ENCODE assay signal across 14 cellular contexts in the genomic region with DNA sequence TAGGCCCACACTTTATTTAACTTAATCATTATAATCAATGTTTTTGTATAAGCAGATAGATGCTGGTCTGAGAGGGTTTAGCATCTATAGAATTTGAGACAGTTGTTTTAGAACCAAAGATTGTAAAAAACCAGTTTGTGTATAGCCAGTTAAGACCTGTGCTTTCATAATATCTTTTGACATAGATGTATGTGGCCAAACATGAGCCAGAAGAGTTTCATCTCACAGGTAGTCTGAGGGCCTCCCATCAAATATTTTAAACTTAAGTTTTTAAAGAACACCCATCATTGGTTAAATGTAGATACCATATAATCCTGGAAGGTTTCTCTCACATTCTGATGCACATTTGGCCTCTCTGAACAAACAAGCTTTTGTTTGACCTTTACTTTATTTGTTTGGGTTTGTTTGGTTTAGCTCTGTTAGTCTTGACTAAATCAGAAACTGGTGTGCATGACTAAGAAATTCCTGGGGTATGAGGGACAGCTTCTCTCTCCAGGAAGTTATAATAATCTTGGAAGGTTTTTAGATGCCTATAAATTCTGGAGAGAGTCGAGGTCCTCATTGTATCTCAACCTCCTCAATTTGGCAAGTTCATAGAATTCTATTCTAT. TPM values are rescaled to one million over a fixed set of nuclear protein-coding genes. Genes with fewer than 3 reads are reported as not detected.
DNase-seq lines count a peak whose midpoint lies in the region; ATAC-seq and TF ChIP-seq lines count a peak whose summit lies in the region.
"Had no signal": no experiment of that assay in that cellular context is flagged by ENCODE, and none has a peak within 500 bp of the region (broad histone marks: within the 10 kb centered on the region; RNA-seq: fewer than 3 reads in every experiment).

No MANE protein-coding gene starts in this region.

- H3K4me2 ChIP-seq in HCT116 (ENCODE audit: low read length), result peak overlapping the region; percentile 31; the same call in 1 of the 2 replicates

- H3K36me3 Mint-ChIP-seq in mesothelial cell of epicardium, result no peaks in the 10 kb centered on the region
- no peaks in the 10 kb centered on the region for H3K36me3 Mint-ChIP-seq in CD14-positive monocyte
- H3K36me3 Mint-ChIP-seq: activated naive CD4-positive, alpha-beta T cell treated with anti-CD3 and anti-CD28 coated beads, Interleukin-2, amount 10 ng/mL, durations not matched to agents 7 days and 5 days had no signal

- no peaks in the 10 kb centered on the region for H3K9me3 ChIP-seq in AG04450 (ENCODE audit: control insufficient read depth, insufficient read depth, low read length)
- no peaks in the 10 kb centered on the region for H3K9me3 ChIP-seq in HCT116 (ENCODE audit: control insufficient read depth in 1 of 2, insufficient read depth in 1 of 2, low read depth in 1 of 2, low read length in 2 of 2)
- H3K9me3 ChIP-seq: upper lobe of left lung had no signal

- RAD21 ChIA-PET in HCT116 (lab: Charles Lee; ENCODE audit: low non-redundant PET in 1 of 2, low total read pairs in 2 of 2, uncharacterized antibody in 2 of 2, unreplicated experiment in 2 of 2), result no interaction called here

- intact Hi-C loops in HCT116 (cut with micrococcal nuclease) (no loop called here), left colon (cut with DNase I, micrococcal nuclease) (no loop called here), CD14-positive monocyte (cut with micrococcal nuclease) (no loop called here)

- no peaks in the 10 kb centered on the region for H3K9me2 ChIP-seq in HCT116 (ENCODE audit: insufficient read depth)

- H3K9me3 Mint-ChIP-seq in mesothelial cell of epicardium (no peaks in the 10 kb centered on the region), CD14-positive monocyte (peaks cover 0 to 3% (median 0%) of the 10 kb centered on the region in 7 donors)

- no peaks in the 10 kb centered on the region for H4K20me1 ChIP-seq in HCT116 (ENCODE audit: insufficient read depth)

- H3K27ac Mint-ChIP-seq in mesothelial cell of epicardium (no peak overlapping the region), CD14-positive monocyte (no peak overlapping the region)
- H3K27ac Mint-ChIP-seq: activated naive CD4-positive, alpha-beta T cell treated with anti-CD3 and anti-CD28 coated beads, Interleukin-2, amount 10 ng/mL, durations not matched to agents 7 days and 5 days had no signal

- H3K27me3 ChIP-seq in AG04450 (ENCODE audit: control insufficient read depth, insufficient read depth, low read length) (no peaks in the 10 kb centered on the region), HCT116 (ENCODE audit: insufficient read depth, low read length) (no peaks in the 10 kb centered on the region)
- H3K27me3 ChIP-seq: upper lobe of left lung had no signal

- TF ChIP-seq POLR2A in HCT116 (IDR thresholded peaks at IDR 0.05; ENCODE audit: borderline replicate concordance, extremely low read depth, insufficient read depth, insufficient read length), result no peak

- H3K27me3 Mint-ChIP-seq in mesothelial cell of epicardium (ENCODE audit: low read depth) (no peaks in the 10 kb centered on the region), CD14-positive monocyte (ENCODE audit: low read depth in 3 of 3) (peaks cover 0 to 3% (median 0%) of the 10 kb centered on the region in 3 donors)

- no peak for TF ChIP-seq CTCF in AG04450 (IDR thresholded peaks at IDR 0.05; ENCODE audit: low read depth, low read length)
- TF ChIP-seq CTCF in HCT116 (IDR thresholded peaks at IDR 0.05 in 2 of 3, conservative IDR thresholded peaks at IDR 0.05 in 1 of 3; ENCODE audit: borderline replicate concordance in 1 of 3, insufficient read depth in 1 of 3, low read depth in 2 of 3, low read length in 2 of 3), result no peak
- no peak for TF ChIP-seq CTCF in astrocyte of the spinal cord (IDR thresholded peaks at IDR 0.05; ENCODE audit: low read depth, low read length)
- no peak for TF ChIP-seq CTCF in mesothelial cell of epicardium (IDR thresholded peaks at IDR 0.05; ENCODE audit: unreplicated experiment)
- TF ChIP-seq CTCF in CD14-positive monocyte (IDR thresholded peaks at IDR 0.05), result no peak

- CTCF ChIA-PET in AG04450 (lab: Charles Lee) (interaction anchor here (0.5 to 6.2 kb wide), 6 partner anchors 15 to 757 kb away, joined by 3 to 39 read pairs (median 3); partner anchors contain the start of gene TMEM200A), HCT116 (lab: Charles Lee) (interaction anchor here (1.0 kb wide), 1 partner anchor 286 kb away, joined by 4 read pairs; no protein-coding TSS in a partner anchor)

- H3K4me3 Mint-ChIP-seq in mesothelial cell of epicardium (no peak overlapping the region), CD14-positive monocyte (no peak overlapping the region)
- H3K4me3 Mint-ChIP-seq: activated naive CD4-positive, alpha-beta T cell treated with anti-CD3 and anti-CD28 coated beads, Interleukin-2, amount 10 ng/mL, durations not matched to agents 7 days and 5 days had no signal

- in situ Hi-C loops in astrocyte of the spinal cord (cut with HindIII; ENCODE audit: low sequenced_read_pairs), result no loop called here

- BruUV-seq in HCT116 (replicated peaks; lab: Mats Ljungman, UMichigan), result no TSS peak

- peaks cover 0 to 4% of the 10 kb centered on the region in 2 experiments; a peak in 1 of 4 replicates for H3K4me1 ChIP-seq in HCT116 (ENCODE audit: control insufficient read depth in 1 of 2, insufficient read depth in 2 of 2, low read length in 2 of 2)
- H3K4me1 ChIP-seq: upper lobe of left lung had no signal

- no peaks in the 10 kb centered on the region for H3K36me3 ChIP-seq in HCT116 (ENCODE audit: control insufficient read depth in 1 of 2, insufficient read depth in 2 of 2, low read length in 2 of 2)
- H3K36me3 ChIP-seq: upper lobe of left lung had no signal

- no peak overlapping the region for H2AFZ ChIP-seq in HCT116 (ENCODE audit: low read depth, low read length, poor library complexity, severe bottlenecking)

- H3K79me2 ChIP-seq in HCT116 (ENCODE audit: insufficient read depth, low read length), result no peaks in the 10 kb centered on the region

- peak; percentile 69 for DNase-seq in AG04450 (ENCODE audit: low read depth, low spot score)
- no peak for DNase-seq in HCT116 (ENCODE audit: low read depth, low spot score)
- DNase-seq in astrocyte of the spinal cord (ENCODE audit: low read depth, low spot score), result peak; percentile 70
- DNase-seq in left colon, result no peak
- no peak for DNase-seq in mesothelial cell of epicardium (ENCODE audit: low spot score in 2 of 2, unreplicated experiment in 2 of 2)
- no peak for DNase-seq in CD14-positive monocyte (ENCODE audit: low spot score)
- DNase-seq: activated CD4-positive, alpha-beta T cell treated with anti-CD3 and anti-CD28 coated beads, Interleukin-2, amount 50 U/mL, for 48 hours; activated naive CD4-positive, alpha-beta T cell treated with anti-CD3 and anti-CD28 coated beads, Interleukin-2, amount 10 ng/mL, durations not matched to agents 7 days and 5 days; NCI-H1694; NK-92 treated with Interleukin-12 subunit alpha and Interleukin-12 subunit beta, amount 100 ng/mL, for 24 hours; upper lobe of left lung had no signal

- H3K4me1 Mint-ChIP-seq in mesothelial cell of epicardium, result no peaks in the 10 kb centered on the region
- H3K4me1 Mint-ChIP-seq in CD14-positive monocyte, result no peaks in the 10 kb centered on the region

- ATAC-seq in HCT116 (no peak), left colon (peak; percentile 64), HG03108 (IDR thresholded peaks at IDR 0.05; ENCODE audit: unreplicated experiment) (no peak), HG03439 (IDR thresholded peaks at IDR 0.05; ENCODE audit: unreplicated experiment) (no peak)

- TF ChIP-seq RAD21 in HCT116 (IDR thresholded peaks at IDR 0.05; ENCODE audit: low read depth), result no peak

- no peak overlapping the region for H3K27ac ChIP-seq in AG04450 (ENCODE audit: low read depth, low read length)
- H3K27ac ChIP-seq in HCT116 (ENCODE audit: low read depth, low read length), result no peak overlapping the region
- H3K27ac ChIP-seq: C4-2B, upper lobe of left lung had no signal

- H3K4me3 ChIP-seq in AG04450 (ENCODE audit: low read depth, low read length), result no peak overlapping the region
- H3K4me3 ChIP-seq in HCT116 (replicated peaks in 1 of 2; ENCODE audit: low read depth in 1 of 2, low read length in 2 of 2), result no peak overlapping the region
- no peak overlapping the region for H3K4me3 ChIP-seq in astrocyte of the spinal cord (ENCODE audit: low read depth, low read length)
- H3K4me3 ChIP-seq: upper lobe of left lung had no signal

- H3K9ac ChIP-seq in HCT116 (ENCODE audit: low read length), result no peak overlapping the region

- POLR2A ChIA-PET in AG04450 (lab: Yijun Ruan, JAX) (interaction anchor here (0.6 to 0.9 kb wide), 3 partner anchors 18 to 1270 kb away, joined by 3 to 7 read pairs (median 4); no protein-coding TSS in a partner anchor), HCT116 (lab: Charles Lee) (no interaction called here)

TF ChIP-seq in HCT116, 20 proteins besides CTCF, POLR2A, EP300 and RAD21 (continues in another document):
- TF ChIP-seq FOSL1 (IDR thresholded peaks at IDR 0.05; ENCODE audit: low read depth) (0 out of 2 replicates have a peak, but pooled peaks have one; percentile 38), CEBPB (IDR thresholded peaks at IDR 0.05; ENCODE audit: low read depth) (no peak), MAX (IDR thresholded peaks at IDR 0.05) (no peak), TCF7L2 (IDR thresholded peaks at IDR 0.05; ENCODE audit: borderline replicate concordance, extremely low read depth, insufficient read depth, insufficient read length) (no peak), SP1 (IDR thresholded peaks at IDR 0.05; ENCODE audit: low read depth) (0 out of 2 replicates have a peak, but pooled peaks have one; percentile 35)

RNA-seq across cellular contexts. Expression of gene TMEM200A, which starts 58.0 kb away (rescaled TPM):
- polyA plus RNA-seq in AG04450 (2011; rRNA removed), result 29.0 and 34.5 TPM in 2 replicates
- polyA minus RNA-seq in AG04450 (2011; rRNA and poly(A)+ RNA removed), result 22.8 and 31.1 TPM in 2 replicates
- total RNA-seq in HCT116 (2021; ENCODE audit: unreplicated experiment), result 22.9 TPM
- polyA plus RNA-seq in HCT116 (2012), result 7.3 and 10.6 TPM in 2 replicates
- 10 to 100 TPM; 24.6 to 26.9 TPM for total RNA-seq in left colon
- 10.6 to 11.3 TPM (median 11.3 TPM) in 3 replicates for total RNA-seq in mesothelial cell of epicardium
- polyA plus RNA-seq in CD14-positive monocyte, result not detected

Comparison
In these comparisons a context has a peak if more than half of its experiments do, and no peak if none do; other contexts are left out.
1. DNase-seq: peak in AG04450 (single experiment) and astrocyte of the spinal cord (single experiment); none in HCT116 (single experiment), left colon (0 of 2), mesothelial cell of epicardium (0 of 2) and CD14-positive monocyte (single experiment).